ENCODE assay signal across 1 cellular context in genomic region chr1:35536551-35537162, GRCh38.
TF ChIP-seq lines count a peak whose summit lies in the region.

No MANE protein-coding gene starts in this region.

TF ChIP-seq in HEK293T, 16 proteins besides CTCF, POLR2A, EP300 and RAD21 (continued from another document):
- TF ChIP-seq FOXK2 (IDR thresholded peaks at IDR 0.05): no peak
- TF ChIP-seq ARNT (IDR thresholded peaks at IDR 0.05): no peak
- TF ChIP-seq L3MBTL2 (conservative IDR thresholded peaks at IDR 0.05): no peak
- no peak for TF ChIP-seq SP1 (IDR thresholded peaks at IDR 0.05)
- TF ChIP-seq NFRKB (IDR thresholded peaks at IDR 0.05): no peak
- TF ChIP-seq TARDBP (IDR thresholded peaks at IDR 0.05): no peak
- no peak for TF ChIP-seq HDGF (IDR thresholded peaks at IDR 0.05; ENCODE audit: borderline replicate concordance)
- no peak for TF ChIP-seq CTBP1 (IDR thresholded peaks at IDR 0.05; ENCODE audit: borderline replicate concordance)
- TF ChIP-seq FOXM1 (IDR thresholded peaks at IDR 0.05; ENCODE audit: borderline replicate concordance): no peak
- TF ChIP-seq ZNF384 (IDR thresholded peaks at IDR 0.05): no peak
